28 cellular contexts compared by ENCODE assay signal in genomic region chr16:61306204-61306603, GRCh38.
"Had no signal": no experiment of that assay in that cellular context is flagged by ENCODE, and none has a peak within 500 bp of the region (broad histone marks: within the 10 kb centered on the region; RNA-seq: fewer than 3 reads in every experiment).

No MANE protein-coding gene starts in this region.

- DNase-seq: colonic mucosa; cortex of kidney; dermis blood vessel endothelial cell; dorsolateral prefrontal cortex; effector CD4-positive, alpha-beta T cell; effector CD8-positive, alpha-beta T cell; effector memory CD4-positive, alpha-beta T cell; effector memory CD8-positive, alpha-beta T cell; endodermal cell; erythroblast; esophagus squamous epithelium; foreskin fibroblast; foreskin keratinocyte; foreskin melanocyte; gastrocnemius medialis; glutamatergic neuron; head of caudate nucleus; heart left ventricle; heart right ventricle had no signal

- ATAC-seq: effector memory CD8-positive, alpha-beta T cell; esophagus mucosa; foreskin keratinocyte; gastrocnemius medialis; gastroesophageal sphincter; heart left ventricle; heart right ventricle had no signal

- H3K36me3 ChIP-seq: colonic mucosa, esophagus muscularis mucosa, esophagus squamous epithelium, gastrocnemius medialis, gastroesophageal sphincter, heart left ventricle, heart right ventricle had no signal

- H3K4me1 ChIP-seq: colonic mucosa, esophagus muscularis mucosa, esophagus squamous epithelium, foreskin keratinocyte, gastrocnemius medialis, gastroesophageal sphincter, heart left ventricle, heart right ventricle had no signal

- H3K27me3 ChIP-seq: colonic mucosa, esophagus muscularis mucosa, esophagus squamous epithelium, foreskin keratinocyte, gastrocnemius medialis, gastroesophageal sphincter, heart left ventricle, heart right ventricle had no signal

- H3K4me3 ChIP-seq: colonic mucosa, coronary artery, dorsolateral prefrontal cortex, esophagus muscularis mucosa, esophagus squamous epithelium, gastrocnemius medialis, gastroesophageal sphincter, heart left ventricle, heart right ventricle had no signal

- H3K27ac ChIP-seq: colonic mucosa, coronary artery, dorsolateral prefrontal cortex, epithelial cell of prostate, esophagus muscularis mucosa, esophagus squamous epithelium, foreskin keratinocyte, gastrocnemius medialis, gastroesophageal sphincter, heart left ventricle, heart right ventricle had no signal

- H3K9me3 ChIP-seq: colonic mucosa, esophagus muscularis mucosa, esophagus squamous epithelium, gastrocnemius medialis, gastroesophageal sphincter, heart left ventricle, heart right ventricle had no signal

- FAIRE-seq: colon, endometrium, endothelial cell of umbilical vein, frontal cortex had no signal
